Comparison of ENCODE assay signal across 18 cellular contexts in the genomic region with DNA sequence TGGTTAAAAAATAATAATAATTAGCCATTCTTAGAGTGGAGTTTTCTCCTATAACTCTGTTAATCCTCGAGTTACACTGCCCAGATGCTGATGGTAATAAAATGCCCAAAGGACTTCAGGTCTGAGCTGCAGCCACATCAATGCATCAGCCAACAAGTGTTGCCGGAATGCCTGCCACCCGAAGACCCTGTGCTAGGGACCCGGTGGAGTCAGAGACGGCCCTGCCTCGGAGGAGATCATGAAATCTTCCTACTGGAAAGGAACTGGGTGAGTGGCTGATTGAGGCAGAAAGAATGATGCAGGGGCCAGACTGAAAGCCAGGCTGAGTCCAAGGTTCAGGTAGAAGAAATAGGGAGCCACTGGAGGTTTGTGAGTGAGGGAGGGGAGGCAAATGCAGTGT.
DNase-seq lines count a peak whose midpoint lies in the region; FAIRE-seq and TF ChIP-seq lines count a peak whose summit lies in the region.
"Had no signal": no experiment of that assay in that cellular context is flagged by ENCODE, and none has a peak within 500 bp of the region (broad histone marks: within the 10 kb centered on the region; RNA-seq: fewer than 3 reads in every experiment).

No MANE protein-coding gene starts in this region.

- H3K9me3 ChIP-seq in BLaER1 (no peaks in the 10 kb centered on the region), HUES48 (ENCODE audit: control insufficient read depth, insufficient read depth, low read length) (no peaks in the 10 kb centered on the region), esophagus muscularis mucosa (no peaks in the 10 kb centered on the region), osteoblast (ENCODE audit: low read depth, low read length) (no peaks in the 10 kb centered on the region), colonic mucosa (no peaks in the 10 kb centered on the region)
- H3K9me3 ChIP-seq: pancreas had no signal

- TF ChIP-seq EP300 in esophagus muscularis mucosa (IDR thresholded peaks at IDR 0.05) = no peak

- H3K4me2 ChIP-seq in BLaER1 = peak overlapping the region; percentile 86
- H3K4me2 ChIP-seq in osteoblast (ENCODE audit: insufficient read depth, low read length) = peak overlapping the region; percentile 75

- TF ChIP-seq POLR2A in esophagus muscularis mucosa (IDR thresholded peaks at IDR 0.05; ENCODE audit: low read depth) = no peak

- no peak overlapping the region for H3K27ac ChIP-seq in BLaER1
- H3K27ac ChIP-seq in HUES48 (ENCODE audit: low read depth, low read length) = peak overlapping the region; percentile 98
- peak overlapping the region in 2 of 4 donors; percentile 72 to 74 for H3K27ac ChIP-seq in esophagus muscularis mucosa (replicated peaks in 1 of 4)
- H3K27ac ChIP-seq in osteoblast (ENCODE audit: low read depth, low read length) = no peak overlapping the region
- H3K27ac ChIP-seq in colonic mucosa = no peak overlapping the region
- H3K27ac ChIP-seq: epithelial cell of prostate, HL-60, pancreas had no signal

- peaks cover 48% of the 10 kb centered on the region for H3K4me1 ChIP-seq in BLaER1
- H3K4me1 ChIP-seq in HUES48 (ENCODE audit: control insufficient read depth, insufficient read depth, low read length) = peaks cover 42% of the 10 kb centered on the region
- peaks cover 25 to 37% (median 27%) of the 10 kb centered on the region in 4 donors for H3K4me1 ChIP-seq in esophagus muscularis mucosa
- H3K4me1 ChIP-seq in osteoblast (ENCODE audit: insufficient read depth, low read length) = peaks cover 7% of the 10 kb centered on the region
- H3K4me1 ChIP-seq in colonic mucosa = no peaks in the 10 kb centered on the region
- H3K4me1 ChIP-seq: pancreas had no signal

- H3K36me3 ChIP-seq in BLaER1 (no peaks in the 10 kb centered on the region), HUES48 (ENCODE audit: control insufficient read depth, insufficient read depth, low read length) (no peaks in the 10 kb centered on the region), esophagus muscularis mucosa (no peaks in the 10 kb centered on the region), osteoblast (ENCODE audit: insufficient read depth, low read length) (no peaks in the 10 kb centered on the region), colonic mucosa (no peaks in the 10 kb centered on the region)
- H3K36me3 ChIP-seq: pancreas had no signal

- FAIRE-seq in RCC 7860 (lab: Jason Lieb, UNC) = no peak

- H3K4me3 ChIP-seq in BLaER1 = no peak overlapping the region
- 0 out of 2 replicates have a peak overlapping the region, but pooled peaks have one; percentile 49 for H3K4me3 ChIP-seq in HUES48 (ENCODE audit: low read depth, low read length)
- peak overlapping the region; percentile 51 to 60 (median 56) for H3K4me3 ChIP-seq in esophagus muscularis mucosa
- H3K4me3 ChIP-seq in osteoblast (ENCODE audit: insufficient read depth, low read length) = no peak overlapping the region
- no peak overlapping the region for H3K4me3 ChIP-seq in colonic mucosa

- H2AFZ ChIP-seq in osteoblast (ENCODE audit: low read length) = no peak overlapping the region

- TF ChIP-seq CTCF in esophagus muscularis mucosa (IDR thresholded peaks at IDR 0.05) = no peak
- no peak for TF ChIP-seq CTCF in osteoblast (IDR thresholded peaks at IDR 0.05; ENCODE audit: extremely low read depth, low read depth, low read length)
- TF ChIP-seq CTCF in colonic mucosa (IDR thresholded peaks at IDR 0.05) = no peak

- no peaks in the 10 kb centered on the region for H3K79me2 ChIP-seq in osteoblast (ENCODE audit: insufficient read depth, low read length)

- H4K20me1 ChIP-seq in BLaER1 (no peaks in the 10 kb centered on the region; the same call in 1 of the 2 replicates), osteoblast (ENCODE audit: insufficient read depth, low read length) (no peaks in the 10 kb centered on the region)

- H3K27me3 ChIP-seq in BLaER1 (no peaks in the 10 kb centered on the region), HUES48 (ENCODE audit: control insufficient read depth, insufficient read depth, low read length) (no peaks in the 10 kb centered on the region), esophagus muscularis mucosa (no peaks in the 10 kb centered on the region), osteoblast (ENCODE audit: insufficient read depth, low read length) (peaks cover 3% of the 10 kb centered on the region), colonic mucosa (peaks cover 3% of the 10 kb centered on the region)
- H3K27me3 ChIP-seq: pancreas had no signal

- WGBS in esophagus muscularis mucosa = 39% methylated on average over 6 of the region's 6 CpGs

- H3K9ac ChIP-seq in BLaER1 (no peak overlapping the region), HUES48 (ENCODE audit: low read depth, low read length) (no peak overlapping the region), colonic mucosa (ENCODE audit: low read depth in 2 of 2, low read length in 2 of 2) (no peak overlapping the region)

- DNase-seq in esophagus muscularis mucosa (ENCODE audit: extremely low spot score) = no peak
- peak; percentile 37 for DNase-seq in osteoblast (ENCODE audit: insufficient read length, low spot score, missing footprints)
- no peak for DNase-seq in RCC 7860 (ENCODE audit: low spot score)
- DNase-seq in activated CD4-positive, alpha-beta T cell treated with anti-CD3 and anti-CD28 coated beads for 48 hours = no peak
- DNase-seq in colonic mucosa = no peak
- DNase-seq in NOMO-1 (lab: John Stamatoyannopoulos, UW; ENCODE audit: unreplicated experiment in 2 of 2) = no peak
- DNase-seq: activated CD4-positive, CD25-positive, alpha-beta regulatory T cell; activated CD8-positive, alpha-beta T cell treated with anti-CD3 and anti-CD28 coated beads, Interleukin-2, amount 10 ng/mL, durations not matched to agents 7 days and 5 days; activated gamma-delta T cell treated with Interleukin-2 at 50 U/mL for 16 hours; amniotic stem cell; CD4-positive, CD25-positive, alpha-beta regulatory T cell; NK-92 treated with Interleukin-12 subunit alpha and Interleukin-12 subunit beta, amount 100 ng/mL, for 24 hours; pancreas; T1000 had no signal

- intact Hi-C loops in esophagus muscularis mucosa (cut with DNase I) (loop anchor here (5.0 to 10.0 kb wide), 2 partner anchors 141 to 263 kb away; no protein-coding TSS in a partner anchor), colonic mucosa (cut with DNase I) (no loop called here)

Comparison
In these comparisons a context has a peak if more than half of its experiments do, and no peak if none do; other contexts are left out.
1. H3K4me3 ChIP-seq: peak in HUES48 (single experiment) and esophagus muscularis mucosa (4 of 4); none in BLaER1 (single experiment), osteoblast (single experiment) and colonic mucosa (single experiment).